20 cellular contexts compared by ENCODE assay signal in genomic region chr19:16153582-16154336, GRCh38. TPM values are rescaled to one million over a fixed set of nuclear protein-coding genes. Genes with fewer than 3 reads are reported as not detected.
DNase-seq lines count a peak whose midpoint lies in the region; ATAC-seq, FAIRE-seq and TF ChIP-seq lines count a peak whose summit lies in the region.
"Had no signal": no experiment of that assay in that cellular context is flagged by ENCODE, and none has a peak within 500 bp of the region (broad histone marks: within the 10 kb centered on the region; RNA-seq: fewer than 3 reads in every experiment).

No MANE protein-coding gene starts in this region.

- H3K4me1 ChIP-seq in A673 (ENCODE audit: insufficient read depth, low read length, poor library complexity, severe bottlenecking) (no peaks in the 10 kb centered on the region), K562 (replicated peaks in 1 of 2; ENCODE audit: control insufficient read depth in 2 of 2, insufficient read depth in 2 of 2, low read length in 2 of 2) (peaks cover 13 to 15% of the 10 kb centered on the region in 2 experiments; a peak in 4 of 5 replicates)
- H3K4me1 ChIP-seq in CD4-positive, alpha-beta memory T cell (ENCODE audit: insufficient read depth, low read length): no peaks in the 10 kb centered on the region

- intact Hi-C loops in A673 (cut with micrococcal nuclease; ENCODE audit: unreplicated experiment): no loop called here
- intact Hi-C loops in K562 (cut with micrococcal nuclease): loop anchor here (5.0 kb wide), 1 partner anchor 41 kb away; the partner anchor contains the start of gene RAB8A
- intact Hi-C loops in CD4-positive, alpha-beta memory T cell (cut with micrococcal nuclease): no loop called here

- no peak for TF ChIP-seq RAD21 in K562 (CRISPR knock-in tag; conservative IDR thresholded peaks at IDR 0.05 in 1 of 2, IDR thresholded peaks at IDR 0.05 in 1 of 2)

- POLR2A ChIA-PET in A673 (lab: Charles Lee; ENCODE audit: low non-redundant PET): no interaction called here
- POLR2A ChIA-PET in K562 (lab: Yijun Ruan, JAX): interaction anchor here (0.7 to 1.9 kb wide), 6 partner anchors 10 to 317 kb away, joined by 3 to 5 read pairs (median 4); partner anchors contain the start of gene HSH2D
- POLR2A ChIA-PET in CD4-positive, alpha-beta memory T cell (lab: Charles Lee; ENCODE audit: partially characterized antibody): interaction anchor here (0.6 to 1.2 kb wide), 2 partner anchors 17 to 83 kb away, joined by 3 read pairs; no protein-coding TSS in a partner anchor

- H3K36me3 ChIP-seq in A673 (ENCODE audit: insufficient read depth, low read length, poor library complexity, severe bottlenecking): no peaks in the 10 kb centered on the region
- no peaks in the 10 kb centered on the region for H3K36me3 ChIP-seq in K562 (ENCODE audit: control insufficient read depth, insufficient read depth, low read length)
- peaks cover 59% of the 10 kb centered on the region for H3K36me3 ChIP-seq in CD4-positive, alpha-beta memory T cell (ENCODE audit: insufficient read depth, low read length)
- H3K36me3 ChIP-seq: heart left ventricle had no signal

- H3K4me3 Mint-ChIP-seq in CD4-positive, alpha-beta memory T cell: no peak overlapping the region
- H3K4me3 Mint-ChIP-seq: activated naive CD8-positive, alpha-beta T cell; T-cell had no signal

- H3K9me1 ChIP-seq in K562 (ENCODE audit: control insufficient read depth, insufficient read depth, low read length): no peaks in the 10 kb centered on the region

- H3K4me3 ChIP-seq in A673 (ENCODE audit: low read depth, low read length, poor library complexity, severe bottlenecking): no peak overlapping the region
- no peak overlapping the region for H3K4me3 ChIP-seq in GM12865 (ENCODE audit: low read depth, low read length)
- no peak overlapping the region for H3K4me3 ChIP-seq in K562
- no peak overlapping the region for H3K4me3 ChIP-seq in CD4-positive, alpha-beta memory T cell (ENCODE audit: low read length in 2 of 2)
- H3K4me3 ChIP-seq: BLaER1, heart left ventricle, smooth muscle cell had no signal

- CTCF ChIA-PET in A673 (lab: Charles Lee): no interaction called here
- CTCF ChIA-PET in K562 (lab: Yijun Ruan, JAX; ENCODE audit: low intra/inter-chr PET ratio): no interaction called here
- CTCF ChIA-PET in CD4-positive, alpha-beta memory T cell (lab: Charles Lee; ENCODE audit: partially characterized antibody): interaction anchor here (1.0 kb wide), 2 partner anchors 10 to 91 kb away, joined by 3 read pairs; partner anchors contain the start of gene HSH2D

- H3K27me3 ChIP-seq in A673 (replicated peaks; ENCODE audit: insufficient read depth, low read depth, low read length, poor library complexity) (no peaks in the 10 kb centered on the region), K562 (ENCODE audit: control insufficient read depth in 2 of 2, insufficient read depth in 2 of 2, low read length in 2 of 2) (peaks cover 0 to 4% of the 10 kb centered on the region in 2 experiments; a peak in 1 of 5 replicates)
- no peaks in the 10 kb centered on the region for H3K27me3 ChIP-seq in CD4-positive, alpha-beta memory T cell (ENCODE audit: insufficient read depth, low read length)
- H3K27me3 ChIP-seq: BLaER1 had no signal

- peaks cover 0 to 4% (median under 1%) of the 10 kb centered on the region in 4 donors for H3K4me1 Mint-ChIP-seq in CD4-positive, alpha-beta memory T cell

- no peak for TF ChIP-seq EP300 in K562 (IDR thresholded peaks at IDR 0.05; ENCODE audit: low read length)

- 3% methylated on average over 10 of the region's 11 CpGs for WGBS in K562 (ENCODE audit: insufficient coverage, low coverage, missing lambda C conversion rate)

- peaks cover 0 to 3% (median 0%) of the 10 kb centered on the region in 8 donors for H3K9me3 Mint-ChIP-seq in CD4-positive, alpha-beta memory T cell
- H3K9me3 Mint-ChIP-seq: T-cell had no signal

- no TSS peak for BruUV-seq in A673 (replicated peaks; lab: Mats Ljungman, UMichigan)
- no TSS peak for BruUV-seq in K562 (replicated peaks; lab: Mats Ljungman, UMichigan)

- H3K27ac Mint-ChIP-seq in CD4-positive, alpha-beta memory T cell: peak overlapping the region in 1 of 7 donors; percentile 86
- H3K27ac Mint-ChIP-seq: activated naive CD8-positive, alpha-beta T cell had no signal

- no peak for TF ChIP-seq POLR2A in K562 (conservative IDR thresholded peaks at IDR 0.05)

- FAIRE-seq in K562 (lab: Jason Lieb, UNC): peak; percentile 100
- FAIRE-seq: endothelial cell of umbilical vein, G401.6 had no signal

- H3K9me3 ChIP-seq in A673 (ENCODE audit: low read depth, low read length, poor library complexity, severe bottlenecking) (no peaks in the 10 kb centered on the region), K562 (replicated peaks; ENCODE audit: control insufficient read depth, insufficient read depth, low read depth, low read length) (no peaks in the 10 kb centered on the region)
- no peaks in the 10 kb centered on the region for H3K9me3 ChIP-seq in CD4-positive, alpha-beta memory T cell (ENCODE audit: control insufficient read depth in 1 of 2, low read length in 2 of 2)
- H3K9me3 ChIP-seq: BLaER1, heart left ventricle had no signal

- ATAC-seq in K562 (peak; percentile 87), HG03196 (IDR thresholded peaks at IDR 0.05; ENCODE audit: unreplicated experiment) (no peak), GM18868 (IDR thresholded peaks at IDR 0.05; ENCODE audit: unreplicated experiment) (no peak)
- ATAC-seq: heart left ventricle, left lobe of liver, T-cell had no signal

- peak; percentile 46 for DNase-seq in A673 (ENCODE audit: low spot score)
- peak; percentile 60 for DNase-seq in GM12865 (ENCODE audit: low read depth)
- DNase-seq in NCI-H69 (lab: John Stamatoyannopoulos, UW): peak; percentile 42
- peak; percentile 61 to 87 (median 72) for DNase-seq in K562 (ENCODE audit: extremely low read depth in 1 of 4, low spot score in 3 of 4)
- no peak for DNase-seq in dedifferentiated amniotic fluid mesenchymal stem cell (ENCODE audit: extremely low spot score)
- DNase-seq in CD4-positive, alpha-beta memory T cell: no peak
- DNase-seq: heart left ventricle, NCI-H187 treated with DMSO at 0.1 percent for 48 hours, T-cell had no signal

- peak overlapping the region; percentile 55; the same call in 1 of the 2 replicates for H2AFZ ChIP-seq in K562 (ENCODE audit: low read depth, low read length)

- H4K20me1 ChIP-seq in K562 (replicated peaks; ENCODE audit: control insufficient read depth, insufficient read depth, low read length): peaks cover 3% of the 10 kb centered on the region; the same call in 1 of the 2 replicates
- H4K20me1 ChIP-seq: BLaER1 had no signal

- H3K27ac ChIP-seq in A673 (ENCODE audit: low read depth, low read length, poor library complexity, severe bottlenecking) (no peak overlapping the region), K562 (ENCODE audit: extremely low read depth, low read depth, low read length) (no peak overlapping the region; the same call in 2 of the 3 replicates)
- no peak overlapping the region for H3K27ac ChIP-seq in CD4-positive, alpha-beta memory T cell (ENCODE audit: low read depth, low read length)
- H3K27ac ChIP-seq: BLaER1, heart left ventricle had no signal

- TF ChIP-seq CTCF in A673 (conservative IDR thresholded peaks at IDR 0.05; ENCODE audit: low read depth, low read length) (no peak), GM12865 (IDR thresholded peaks at IDR 0.05; ENCODE audit: insufficient read depth, low read depth, low read length, missing control alignments) (no peak), K562 (IDR thresholded peaks at IDR 0.05 in 2 of 3, conservative IDR thresholded peaks at IDR 0.05 in 1 of 3; ENCODE audit: insufficient read depth in 2 of 3, low read depth in 1 of 3, low read length in 3 of 3) (no peak)

- peak overlapping the region; percentile 50 for H3K4me2 ChIP-seq in K562 (ENCODE audit: insufficient read depth, low read length)
- H3K4me2 ChIP-seq: BLaER1, smooth muscle cell had no signal

- in situ Hi-C loops in K562 (cut with MboI): no loop called here

- peaks cover 41 to 61% of the 10 kb centered on the region in 2 donors for H3K36me3 Mint-ChIP-seq in CD4-positive, alpha-beta memory T cell

- H3K27me3 Mint-ChIP-seq in CD4-positive, alpha-beta memory T cell: no peaks in the 10 kb centered on the region
- H3K27me3 Mint-ChIP-seq: activated naive CD8-positive, alpha-beta T cell; T-cell had no signal

- H3K9ac ChIP-seq in K562 (ENCODE audit: insufficient read depth in 1 of 2, low read depth in 2 of 2, low read length in 2 of 2): no peak overlapping the region
- H3K9ac ChIP-seq: BLaER1 had no signal

- H3K79me2 ChIP-seq in K562 (ENCODE audit: control insufficient read depth, insufficient read depth, low read length): no peaks in the 10 kb centered on the region

RNA-seq across cellular contexts. Expression of gene HSH2D, which starts 10.3 kb away (rescaled TPM):
- total RNA-seq in A673 (2021) (not detected in 2 replicates), K562 (2014; rRNA removed) (0.18 and 0.29 TPM in 2 replicates), K562 (2014; rRNA removed; fragmentation: Illumina TruSeq; extraction: Trizol) (0.15 and 0.19 TPM in 2 replicates), K562 (2015; rRNA removed; fragmentation: Illumina TruSeq; extraction: Trizol) (1.1 TPM in 2 replicates), K562 (2021) (0.16 and 0.42 TPM in 2 replicates)
- total RNA-seq in K562 (2011; cell fraction: chromatin; rRNA removed; ENCODE audit: low replicate concordance): 0.81 TPM in 1 of 2 replicates, not detected in the other
- total RNA-seq in K562 (2011; cell fraction: nucleolus; rRNA removed): 0.39 and 0.67 TPM in 2 replicates
- 0.37 TPM in 1 of 2 replicates, not detected in the other for total RNA-seq in K562 (2011; cell fraction: nucleoplasm; rRNA removed)
- polyA plus RNA-seq in K562 (2011; rRNA removed) (0.33 and 0.39 TPM in 2 replicates), K562 (2014; fragmentation: Illumina TruSeq; extraction: Trizol) (0.30 and 0.42 TPM in 2 replicates), K562 (2014; fragmentation: Nextera tagmentation; extraction: Ambion mirVana) (under 1 TPM in 1 of 2 experiments, not detected in 1; 0.03 TPM), K562 (2014; rRNA removed) (0.12 and 0.37 TPM in 2 replicates)
- polyA plus RNA-seq in K562 (2011; cell fraction: cytosol; rRNA removed): 0.44 and 0.69 TPM in 2 replicates
- 0.68 and 0.69 TPM in 2 replicates for polyA plus RNA-seq in K562 (2011; cell fraction: nucleus; rRNA removed)
- polyA plus RNA-seq in K562 (2012): 0.40 and 3.0 TPM in 2 replicates
- polyA minus RNA-seq in K562 (2011; rRNA and poly(A)+ RNA removed): 0.09 TPM in 1 of 2 replicates, not detected in the other
- not detected in 2 replicates for polyA minus RNA-seq in K562 (2011; cell fraction: cytosol; rRNA and poly(A)+ RNA removed)
- polyA minus RNA-seq in K562 (2011; cell fraction: nucleus; rRNA and poly(A)+ RNA removed): 0.22 and 0.27 TPM in 2 replicates
- total RNA-seq in CD4-positive, alpha-beta memory T cell: 10 to 100 TPM; 17.8 to 18.8 TPM
- polyA plus RNA-seq in CD4-positive, alpha-beta memory T cell: 10 to 100 TPM in 1 of 2 donors, 1 to 10 TPM in 1; 5.5 to 12.6 TPM
- total RNA-seq: endothelial cell of umbilical vein, smooth muscle cell had no signal
- polyA plus RNA-seq: endothelial cell of umbilical vein, neural cell had no signal

RNA-seq across cellular contexts. Expression of gene CIB3, which starts 19.6 kb away (rescaled TPM):
- total RNA-seq in A673 (2021) (not detected in 2 replicates), K562 (2014; rRNA removed) (not detected in 2 replicates), K562 (2014; rRNA removed; fragmentation: Illumina TruSeq; extraction: Trizol) (not detected in 2 replicates), K562 (2015; rRNA removed; fragmentation: Illumina TruSeq; extraction: Trizol) (not detected in 2 replicates), K562 (2021) (not detected in 2 replicates)
- not detected in 2 replicates for total RNA-seq in K562 (2011; cell fraction: chromatin; rRNA removed; ENCODE audit: low replicate concordance)
- total RNA-seq in K562 (2011; cell fraction: nucleolus; rRNA removed): not detected in 2 replicates
- total RNA-seq in K562 (2011; cell fraction: nucleoplasm; rRNA removed): not detected in 2 replicates
- polyA plus RNA-seq in K562 (2011; rRNA removed) (not detected in 2 replicates), K562 (2014; fragmentation: Illumina TruSeq; extraction: Trizol) (not detected in 2 replicates), K562 (2014; fragmentation: Nextera tagmentation; extraction: Ambion mirVana) (under 1 TPM in 1 of 2 experiments, not detected in 1; 0.08 TPM), K562 (2014; rRNA removed) (0.13 TPM in 1 of 2 replicates, not detected in the other)
- not detected in 2 replicates for polyA plus RNA-seq in K562 (2011; cell fraction: cytosol; rRNA removed)
- not detected in 2 replicates for polyA plus RNA-seq in K562 (2011; cell fraction: nucleus; rRNA removed)
- polyA plus RNA-seq in K562 (2012): not detected in 2 replicates
- not detected in 2 replicates for polyA minus RNA-seq in K562 (2011; rRNA and poly(A)+ RNA removed)
- polyA minus RNA-seq in K562 (2011; cell fraction: cytosol; rRNA and poly(A)+ RNA removed): not detected in 2 replicates
- not detected in 2 replicates for polyA minus RNA-seq in K562 (2011; cell fraction: nucleus; rRNA and poly(A)+ RNA removed)
- total RNA-seq in CD4-positive, alpha-beta memory T cell: not detected
- polyA plus RNA-seq in CD4-positive, alpha-beta memory T cell: not detected
- total RNA-seq: activated CD8-positive, alpha-beta memory T cell treated with anti-CD3 and anti-CD28 coated beads for 36 hours; cardiac septum; endothelial cell of umbilical vein; heart left ventricle; left lobe of liver; smooth muscle cell; T-cell had no signal
- polyA plus RNA-seq: endothelial cell of umbilical vein, heart left ventricle, neural cell, smooth muscle cell had no signal

RNA-seq across cellular contexts. Expression of gene FAM32A, which starts 31.5 kb away (rescaled TPM):
- total RNA-seq in A673 (2021) (86.2 and 93.2 TPM in 2 replicates), K562 (2014; rRNA removed) (94.5 and 95.8 TPM in 2 replicates), K562 (2014; rRNA removed; fragmentation: Illumina TruSeq; extraction: Trizol) (54.5 and 57.2 TPM in 2 replicates), K562 (2015; rRNA removed; fragmentation: Illumina TruSeq; extraction: Trizol) (70.9 and 73.7 TPM in 2 replicates), K562 (2021) (44.9 and 45.9 TPM in 2 replicates)
- total RNA-seq in K562 (2011; cell fraction: chromatin; rRNA removed; ENCODE audit: low replicate concordance): 14.8 and 20.8 TPM in 2 replicates
- total RNA-seq in K562 (2011; cell fraction: nucleolus; rRNA removed): 14.2 and 16.1 TPM in 2 replicates
- total RNA-seq in K562 (2011; cell fraction: nucleoplasm; rRNA removed): 18.8 and 21.6 TPM in 2 replicates
- polyA plus RNA-seq in K562 (2011; rRNA removed) (82.6 and 96.7 TPM in 2 replicates), K562 (2014; fragmentation: Illumina TruSeq; extraction: Trizol) (76.2 and 77.8 TPM in 2 replicates), K562 (2014; fragmentation: Nextera tagmentation; extraction: Ambion mirVana) (10 to 100 TPM; 30.7 to 43.0 TPM), K562 (2014; rRNA removed) (94.5 and 102 TPM in 2 replicates)
- 84.9 and 85.1 TPM in 2 replicates for polyA plus RNA-seq in K562 (2011; cell fraction: cytosol; rRNA removed)
- polyA plus RNA-seq in K562 (2011; cell fraction: nucleus; rRNA removed): 37.5 and 41.1 TPM in 2 replicates
- polyA plus RNA-seq in K562 (2012): 50.8 and 60.4 TPM in 2 replicates
- polyA minus RNA-seq in K562 (2011; rRNA and poly(A)+ RNA removed): 28.1 and 34.6 TPM in 2 replicates
- 14.7 and 21.1 TPM in 2 replicates for polyA minus RNA-seq in K562 (2011; cell fraction: cytosol; rRNA and poly(A)+ RNA removed)
- polyA minus RNA-seq in K562 (2011; cell fraction: nucleus; rRNA and poly(A)+ RNA removed): 6.2 and 10.3 TPM in 2 replicates
- 10 to 100 TPM; 50.9 to 51.7 TPM for total RNA-seq in CD4-positive, alpha-beta memory T cell
- 100 to 1,000 TPM; 113 to 128 TPM for polyA plus RNA-seq in CD4-positive, alpha-beta memory T cell

RNA-seq across cellular contexts. Expression of gene RAB8A, which starts 42.1 kb away (rescaled TPM):
- total RNA-seq in A673 (2021): 113 and 126 TPM in 2 replicates
- total RNA-seq in K562 (2011; cell fraction: chromatin; rRNA removed; ENCODE audit: low replicate concordance): 81.6 and 164 TPM in 2 replicates
- 94.9 and 99.9 TPM in 2 replicates for total RNA-seq in K562 (2011; cell fraction: nucleolus; rRNA removed)
- 96.1 and 105 TPM in 2 replicates for total RNA-seq in K562 (2011; cell fraction: nucleoplasm; rRNA removed)
- 42.5 and 47.2 TPM in 2 replicates for total RNA-seq in K562 (2014; rRNA removed)
- total RNA-seq in K562 (2014; rRNA removed; fragmentation: Illumina TruSeq; extraction: Trizol): 60.2 and 66.7 TPM in 2 replicates
- total RNA-seq in K562 (2015; rRNA removed; fragmentation: Illumina TruSeq; extraction: Trizol): 92.0 and 102 TPM in 2 replicates
- 71.9 and 82.7 TPM in 2 replicates for total RNA-seq in K562 (2021)
- 45.4 and 66.9 TPM in 2 replicates for polyA plus RNA-seq in K562 (2011; rRNA removed)
- polyA plus RNA-seq in K562 (2011; cell fraction: cytosol; rRNA removed): 50.7 and 63.0 TPM in 2 replicates
- polyA plus RNA-seq in K562 (2011; cell fraction: nucleus; rRNA removed): 33.2 and 35.1 TPM in 2 replicates
- 34.9 and 92.8 TPM in 2 replicates for polyA plus RNA-seq in K562 (2012)
- 53.2 and 55.4 TPM in 2 replicates for polyA plus RNA-seq in K562 (2014; fragmentation: Illumina TruSeq; extraction: Trizol)
- 10 to 100 TPM; 11.2 to 13.9 TPM for polyA plus RNA-seq in K562 (2014; fragmentation: Nextera tagmentation; extraction: Ambion mirVana)
- polyA plus RNA-seq in K562 (2014; rRNA removed): 47.1 and 80.1 TPM in 2 replicates
- polyA minus RNA-seq in K562 (2011; rRNA and poly(A)+ RNA removed): 168 and 219 TPM in 2 replicates
- polyA minus RNA-seq in K562 (2011; cell fraction: cytosol; rRNA and poly(A)+ RNA removed): 52.2 and 76.3 TPM in 2 replicates
- 34.5 and 60.4 TPM in 2 replicates for polyA minus RNA-seq in K562 (2011; cell fraction: nucleus; rRNA and poly(A)+ RNA removed)
- 10 to 100 TPM; 85.5 to 86.9 TPM for total RNA-seq in CD4-positive, alpha-beta memory T cell
- polyA plus RNA-seq in CD4-positive, alpha-beta memory T cell: 10 to 100 TPM; 83.9 to 96.8 TPM

RNA-seq across cellular contexts. Expression of gene AP1M1, which starts 44.0 kb away (rescaled TPM):
- total RNA-seq in A673 (2021) (105 and 116 TPM in 2 replicates), K562 (2014; rRNA removed) (48.0 and 53.8 TPM in 2 replicates), K562 (2014; rRNA removed; fragmentation: Illumina TruSeq; extraction: Trizol) (12.9 and 17.1 TPM in 2 replicates), K562 (2015; rRNA removed; fragmentation: Illumina TruSeq; extraction: Trizol) (28.1 and 28.6 TPM in 2 replicates), K562 (2021) (53.6 and 56.2 TPM in 2 replicates)
- 43.5 and 103 TPM in 2 replicates for total RNA-seq in K562 (2011; cell fraction: chromatin; rRNA removed; ENCODE audit: low replicate concordance)
- 56.9 and 61.7 TPM in 2 replicates for total RNA-seq in K562 (2011; cell fraction: nucleolus; rRNA removed)
- 39.8 and 44.1 TPM in 2 replicates for total RNA-seq in K562 (2011; cell fraction: nucleoplasm; rRNA removed)
- polyA plus RNA-seq in K562 (2011; rRNA removed) (29.1 and 42.9 TPM in 2 replicates), K562 (2014; fragmentation: Illumina TruSeq; extraction: Trizol) (35.4 and 44.5 TPM in 2 replicates), K562 (2014; fragmentation: Nextera tagmentation; extraction: Ambion mirVana) (1 to 10 TPM in 1 of 2 experiments, under 1 TPM in 1; 0.87 to 3.0 TPM), K562 (2014; rRNA removed) (34.8 and 39.4 TPM in 2 replicates)
- polyA plus RNA-seq in K562 (2011; cell fraction: cytosol; rRNA removed): 39.5 and 53.3 TPM in 2 replicates
- polyA plus RNA-seq in K562 (2011; cell fraction: nucleus; rRNA removed): 75.6 and 83.2 TPM in 2 replicates
- 66.8 and 85.3 TPM in 2 replicates for polyA plus RNA-seq in K562 (2012)
- polyA minus RNA-seq in K562 (2011; rRNA and poly(A)+ RNA removed): 17.9 and 23.9 TPM in 2 replicates
- polyA minus RNA-seq in K562 (2011; cell fraction: cytosol; rRNA and poly(A)+ RNA removed): 41.5 and 47.6 TPM in 2 replicates
- 21.9 and 34.4 TPM in 2 replicates for polyA minus RNA-seq in K562 (2011; cell fraction: nucleus; rRNA and poly(A)+ RNA removed)
- 100 to 1,000 TPM; 107 TPM for total RNA-seq in CD4-positive, alpha-beta memory T cell
- 100 to 1,000 TPM; 127 to 147 TPM for polyA plus RNA-seq in CD4-positive, alpha-beta memory T cell

Comparison
In these comparisons a context has a peak if more than half of its experiments do, and no peak if none do; other contexts are left out.
1. DNase-seq: peak in A673 (single experiment), GM12865 (single experiment), NCI-H69 (single experiment) and K562 (4 of 4); none in dedifferentiated amniotic fluid mesenchymal stem cell (single experiment) and CD4-positive, alpha-beta memory T cell (0 of 5).
2. RNA of gene HSH2D, which starts 10.3 kb away (total RNA-seq): 17.8 to 18.8 TPM in CD4-positive, alpha-beta memory T cell; 0.15 to 1.1 TPM in K562 and not detected in A673; every median in the first group is over 4 times any median in the second.